Comparison of ENCODE assay signal across 11 cellular contexts in genomic region chr11:45409587-45409986, GRCh38.
"Had no signal": no experiment of that assay in that cellular context is flagged by ENCODE, and none has a peak within 500 bp of the region (broad histone marks: within the 10 kb centered on the region; RNA-seq: fewer than 3 reads in every experiment).

No MANE protein-coding gene starts in this region.

- H3K27me3 ChIP-seq: brain microvascular endothelial cell, right atrium auricular region, vagina had no signal

- H3K4me3 ChIP-seq: right atrium auricular region, skin epidermis, vagina had no signal

- H3K36me3 ChIP-seq: brain microvascular endothelial cell, neutrophil, right atrium auricular region, vagina had no signal

- H3K27ac ChIP-seq: brain microvascular endothelial cell, neutrophil, right atrium auricular region, skin epidermis, vagina had no signal

- ATAC-seq: left lobe of liver had no signal

- DNase-seq: activated CD4-positive, alpha-beta T cell treated with anti-CD3 and anti-CD28 coated beads, Interleukin-2, amount 50 U/mL, for 1 hour; activated T-cell treated with anti-CD3 and anti-CD28 coated beads for 4 hours; amniotic stem cell; brain microvascular endothelial cell; erythroblast; hypothalamus had no signal

- H3K9me3 ChIP-seq: neutrophil, right atrium auricular region, vagina had no signal
